In the genomic region with DNA sequence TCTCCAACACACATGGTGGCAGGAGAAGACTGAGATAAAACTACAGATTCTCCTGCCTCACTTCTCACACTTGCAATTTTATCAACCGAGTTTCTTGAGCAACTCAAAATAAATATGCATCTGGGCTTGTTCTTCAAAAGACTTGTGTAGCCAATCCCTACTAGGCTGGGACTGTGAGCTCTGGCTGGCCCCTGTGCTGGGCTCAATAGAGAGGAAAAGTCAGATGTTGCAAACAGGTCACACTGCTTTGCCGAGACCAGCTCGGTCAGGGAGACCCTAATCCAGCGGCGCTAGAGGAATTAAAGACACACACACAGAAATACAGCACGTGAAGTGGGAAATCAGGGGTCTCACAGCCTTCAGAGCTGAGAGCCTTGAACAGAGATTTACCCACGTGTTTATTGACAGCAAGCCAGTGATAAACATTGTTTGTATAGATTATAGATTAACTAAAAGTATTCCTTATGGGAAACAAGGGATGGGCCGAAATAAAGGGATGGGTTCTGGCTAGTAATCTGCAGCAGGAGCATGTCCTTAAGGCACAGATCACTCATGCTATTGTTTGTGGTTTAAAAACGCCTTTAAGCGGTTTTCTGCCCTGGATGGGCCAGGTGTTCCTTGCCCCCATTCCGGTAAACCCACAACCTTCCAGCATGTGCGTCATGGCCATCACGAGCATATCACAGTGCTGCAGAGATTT, we compare ENCODE assay signal across 24 cellular contexts. TPM values are rescaled to one million over a fixed set of nuclear protein-coding genes. Genes with fewer than 3 reads are reported as not detected.
DNase-seq lines count a peak whose midpoint lies in the region; ATAC-seq, FAIRE-seq and TF ChIP-seq lines count a peak whose summit lies in the region.
"Had no signal": no experiment of that assay in that cellular context is flagged by ENCODE, and none has a peak within 500 bp of the region (broad histone marks: within the 10 kb centered on the region; RNA-seq: fewer than 3 reads in every experiment).

No MANE protein-coding gene starts in this region.

- H4K20me1 ChIP-seq in HepG2 (ENCODE audit: insufficient read depth, low read length) (no peaks in the 10 kb centered on the region), smooth muscle cell (ENCODE audit: low read depth) (no peaks in the 10 kb centered on the region), H9 (ENCODE audit: control insufficient read depth, insufficient read depth, insufficient read length) (no peaks in the 10 kb centered on the region)

- no peaks in the 10 kb centered on the region for H3K9me3 ChIP-seq in T-helper 17 cell (ENCODE audit: control insufficient read depth, low read length, poor library complexity, severe bottlenecking)
- H3K9me3 ChIP-seq in HepG2 (ENCODE audit: low read length) = peaks cover 9% of the 10 kb centered on the region; the same call in 1 of the 2 replicates
- H3K9me3 ChIP-seq in smooth muscle cell (replicated peaks; ENCODE audit: low read depth) = no peaks in the 10 kb centered on the region
- no peaks in the 10 kb centered on the region for H3K9me3 ChIP-seq in tibial nerve
- peaks cover 11% of the 10 kb centered on the region for H3K9me3 ChIP-seq in H9 (ENCODE audit: control insufficient read depth, low read depth, low read length)
- H3K9me3 ChIP-seq: A549, SK-N-SH had no signal

- no peak overlapping the region for H3K4me3 ChIP-seq in HepG2 (replicated peaks in 1 of 3; ENCODE audit: insufficient read depth in 1 of 3, low read depth in 2 of 3, low read length in 3 of 3)
- H3K4me3 ChIP-seq in smooth muscle cell = no peak overlapping the region
- H3K4me3 ChIP-seq in tibial nerve = no peak overlapping the region
- H3K4me3 ChIP-seq: A549 had no signal

- H3F3A ChIP-seq in smooth muscle cell (ENCODE audit: low read depth) = peaks cover 5% of the 10 kb centered on the region

- no peaks in the 10 kb centered on the region for H3K36me3 Mint-ChIP-seq in T-helper 17 cell (ENCODE audit: low read depth)
- H3K36me3 Mint-ChIP-seq in H9 (ENCODE audit: insufficient read depth in 1 of 3, low read depth in 3 of 3) = peaks cover 9% of the 10 kb centered on the region in 3 experiments
- H3K36me3 Mint-ChIP-seq: CD4-positive, alpha-beta memory T cell; IgD-negative memory B cell had no signal

- H4K8ac ChIP-seq in H9 (replicated peaks; ENCODE audit: insufficient read length, low read depth, low read length) = no peak overlapping the region

- peaks cover 65% of the 10 kb centered on the region for H3K4me1 ChIP-seq in HepG2 (ENCODE audit: insufficient read depth, low read length)
- peaks cover 3% of the 10 kb centered on the region for H3K4me1 ChIP-seq in smooth muscle cell (ENCODE audit: low read depth)
- peaks cover 0 to 34% (median 5%) of the 10 kb centered on the region in 4 donors for H3K4me1 ChIP-seq in tibial nerve
- no peaks in the 10 kb centered on the region for H3K4me1 ChIP-seq in H9 (ENCODE audit: insufficient read depth, low read length)

- peaks cover 8% of the 10 kb centered on the region for H3K4me1 Mint-ChIP-seq in T-helper 17 cell
- H3K4me1 Mint-ChIP-seq in H9 = peaks cover 5 to 8% of the 10 kb centered on the region in 2 experiments; a peak in 2 of 4 replicates
- H3K4me1 Mint-ChIP-seq: CD4-positive, alpha-beta memory T cell; IgD-negative memory B cell had no signal

- H3K27me3 ChIP-seq in HepG2 (ENCODE audit: control insufficient read depth in 1 of 2, insufficient read depth in 2 of 2, low read length in 2 of 2) (no peaks in the 10 kb centered on the region), smooth muscle cell (ENCODE audit: low read depth) (no peaks in the 10 kb centered on the region), tibial nerve (no peaks in the 10 kb centered on the region), H9 (ENCODE audit: insufficient read depth, low read length) (no peaks in the 10 kb centered on the region)

- 61% methylated on average over 13 of the region's 13 CpGs for WGBS in HepG2 (ENCODE audit: low lambda C conversion rate)
- WGBS in smooth muscle cell (ENCODE audit: low lambda C conversion rate) = 88% methylated on average over 13 of the region's 13 CpGs
- 83 to 85% methylated on average over 13 of the region's 13 CpGs for WGBS in tibial nerve, 2 donors
- no CpG with 5 or more reads among the region's 13 CpGs for WGBS in H9 (ENCODE audit: extremely low coverage, insufficient read length, low lambda C conversion rate)

- H3K18ac ChIP-seq in H9 (ENCODE audit: insufficient read length, low read depth, low read length) = no peak overlapping the region

- H3K4me3 Mint-ChIP-seq in T-helper 17 cell (peak overlapping the region; percentile 31), H9 (no peak overlapping the region)
- H3K4me3 Mint-ChIP-seq: CD4-positive, alpha-beta memory T cell had no signal

- no peaks in the 10 kb centered on the region for H3K79me1 ChIP-seq in H9 (ENCODE audit: insufficient read depth, low read depth, low read length, poor library complexity, severe bottlenecking)

- H3K23ac ChIP-seq in H9 (ENCODE audit: insufficient read length, low read depth, low read length) = no peak overlapping the region

- H3K27ac Mint-ChIP-seq in T-helper 17 cell (no peak overlapping the region), H9 (no peak overlapping the region)
- H3K27ac Mint-ChIP-seq: CD4-positive, alpha-beta memory T cell had no signal

- CTCF ChIA-PET in HepG2 (lab: Yijun Ruan, JAX; ENCODE audit: low intra/inter-chr PET ratio, low total read pairs) = no interaction called here

- no peak overlapping the region for H2BK5ac ChIP-seq in H9 (ENCODE audit: insufficient read length, low read length)

- H3K9ac ChIP-seq in HepG2 (ENCODE audit: insufficient read depth, low read depth, low read length) (no peak overlapping the region), smooth muscle cell (ENCODE audit: low read depth) (no peak overlapping the region), H9 (ENCODE audit: extremely low read depth, insufficient read length, low read length) (no peak overlapping the region)
- H3K9ac ChIP-seq: KMS-11, SK-N-SH had no signal

- H2AK5ac ChIP-seq in H9 (ENCODE audit: insufficient read length, low read length) = no peak overlapping the region

- no peak overlapping the region for H2BK20ac ChIP-seq in H9 (ENCODE audit: low read depth, low read length, poor library complexity, severe bottlenecking)

- H2AFZ ChIP-seq in HepG2 (ENCODE audit: low read length) = no peak overlapping the region
- no peak overlapping the region for H2AFZ ChIP-seq in smooth muscle cell (ENCODE audit: low read depth)
- no peak overlapping the region for H2AFZ ChIP-seq in H9 (ENCODE audit: low read length)

- TF ChIP-seq CTCF in HepG2 (CRISPR knock-in tag; IDR thresholded peaks at IDR 0.05) = no peak
- no peak for TF ChIP-seq CTCF in smooth muscle cell (IDR thresholded peaks at IDR 0.05; ENCODE audit: borderline replicate concordance, insufficient read depth, poor library complexity, severe bottlenecking)
- no peak for TF ChIP-seq CTCF in tibial nerve (IDR thresholded peaks at IDR 0.05)
- TF ChIP-seq CTCF in H9 (conservative IDR thresholded peaks at IDR 0.05) = no peak

- H3K36me3 ChIP-seq in HepG2 (replicated peaks in 1 of 2; ENCODE audit: control insufficient read depth in 1 of 2, insufficient read depth in 2 of 2, low read length in 2 of 2) = no peaks in the 10 kb centered on the region
- H3K36me3 ChIP-seq in smooth muscle cell (ENCODE audit: low read depth) = no peaks in the 10 kb centered on the region
- no peaks in the 10 kb centered on the region for H3K36me3 ChIP-seq in tibial nerve

- no peak for DNase-seq in T-helper 17 cell
- peak; percentile 7 for DNase-seq in ecto neural progenitor cell (ENCODE audit: low spot score)
- DNase-seq in HepG2 (ENCODE audit: low spot score) = no peak
- DNase-seq in smooth muscle cell (lab: John Stamatoyannopoulos, UW; ENCODE audit: unreplicated experiment) = no peak
- DNase-seq in tibial nerve (ENCODE audit: low spot score in 2 of 2) = no peak
- no peak for DNase-seq in H9
- DNase-seq in NCI-H1436 (lab: John Stamatoyannopoulos, UW) = no peak
- DNase-seq: C1 segment of cervical spinal cord; CD4-positive, alpha-beta memory T cell; DMS79 treated with DMSO at 0.1 percent for 48 hours; GF-D8; MM.1S; NCI-H1694; NCI-H2081; NCI-H2227 treated with DMSO at 0.1 percent for 48 hours; NCI-H510A; NCI-H69; SK-N-SH had no signal

- no peak overlapping the region for H3K56ac ChIP-seq in H9 (ENCODE audit: insufficient read length, low read depth, low read length)

- H3K27me3 Mint-ChIP-seq in T-helper 17 cell (no peaks in the 10 kb centered on the region), H9 (ENCODE audit: low read depth) (peaks cover 7% of the 10 kb centered on the region)
- H3K27me3 Mint-ChIP-seq: CD4-positive, alpha-beta memory T cell; IgD-negative memory B cell had no signal

- H2BK120ac ChIP-seq in H9 (ENCODE audit: low read depth, low read length, poor library complexity, severe bottlenecking) = no peak overlapping the region

- POLR2A ChIA-PET in HepG2 (lab: Yijun Ruan, JAX) = interaction anchor here (0.8 kb wide), 1 partner anchor 75 kb away, joined by 3 read pairs; no protein-coding TSS in a partner anchor

- peaks cover 14 to 16% of the 10 kb centered on the region in 2 experiments for H3K9me3 Mint-ChIP-seq in H9
- H3K9me3 Mint-ChIP-seq: CD4-positive, alpha-beta memory T cell; IgD-negative memory B cell had no signal

- no peak overlapping the region for H2BK15ac ChIP-seq in H9 (ENCODE audit: low read depth, low read length)

- no peak overlapping the region for H3K14ac ChIP-seq in H9 (ENCODE audit: insufficient read depth, low read length)

- H3T11ph ChIP-seq in H9 (ENCODE audit: low read length) = no peak overlapping the region

- H3K4me2 ChIP-seq in HepG2 (ENCODE audit: low read depth, low read length) (no peak overlapping the region), smooth muscle cell (no peak overlapping the region), H9 (ENCODE audit: insufficient read depth, insufficient read length, low read length) (no peak overlapping the region)
- H3K4me2 ChIP-seq: A549, KMS-11, SK-N-SH had no signal

- no peak for TF ChIP-seq RAD21 in HepG2 (CRISPR knock-in tag; IDR thresholded peaks at IDR 0.05)

- ATAC-seq in T-helper 17 cell = no peak
- ATAC-seq in HepG2 = no peak
- ATAC-seq: A549, HCT116 had no signal

- no peak for TF ChIP-seq EP300 in HepG2 (IDR thresholded peaks at IDR 0.05; ENCODE audit: low read depth in 2 of 2, low read length in 2 of 2)
- no peak for TF ChIP-seq EP300 in HepG2 (CRISPR knock-in tag; IDR thresholded peaks at IDR 0.05; ENCODE audit: borderline replicate concordance)
- no peak for TF ChIP-seq EP300 in tibial nerve (IDR thresholded peaks at IDR 0.05)

- TF ChIP-seq POLR2A in HepG2 (IDR thresholded peaks at IDR 0.05; ENCODE audit: insufficient read depth in 1 of 2, low read depth in 2 of 2, low read length in 2 of 2) (no peak), tibial nerve (IDR thresholded peaks at IDR 0.05) (no peak)

- intact Hi-C loops in HepG2 (cut with micrococcal nuclease; ENCODE audit: unreplicated experiment) = no loop called here

- no peak overlapping the region for H3K27ac ChIP-seq in HepG2 (ENCODE audit: extremely low read length, insufficient read depth, low read length)
- H3K27ac ChIP-seq in smooth muscle cell (ENCODE audit: low read depth) = peak overlapping the region; percentile 93
- H3K27ac ChIP-seq in tibial nerve = peak overlapping the region in 1 of 4 donors; percentile 81
- H3K27ac ChIP-seq in H9 (ENCODE audit: insufficient read length, low read depth, low read length) = no peak overlapping the region
- H3K27ac ChIP-seq: KMS-11 had no signal

- H4K91ac ChIP-seq in H9 (ENCODE audit: insufficient read length, low read depth, low read length) = no peak overlapping the region

- no TSS peak for BruUV-seq in HepG2 (replicated peaks; lab: Mats Ljungman, UMichigan)

- in situ Hi-C loops in HepG2 (cut with HindIII; ENCODE audit: extremely low pct_ligation_motif_present, low pct_unique_long_range_greater_than_20kb) = no loop called here

- FAIRE-seq in HepG2 (lab: Jason Lieb, UNC) = no peak
- FAIRE-seq: A549, GM12891, H1 had no signal

- H3K23me2 ChIP-seq in H9 (ENCODE audit: insufficient read length, low read depth, low read length, poor library complexity, severe bottlenecking) = no peaks in the 10 kb centered on the region

- no peak overlapping the region for H3K4ac ChIP-seq in H9 (ENCODE audit: low read depth, low read length)

- no peak overlapping the region for H4K5ac ChIP-seq in H9 (ENCODE audit: insufficient read length, low read depth, low read length)

- no peaks in the 10 kb centered on the region for H3K79me2 ChIP-seq in HepG2 (ENCODE audit: insufficient read depth, low read length)
- H3K79me2 ChIP-seq in smooth muscle cell (ENCODE audit: low read depth) = no peaks in the 10 kb centered on the region
- H3K79me2 ChIP-seq in H9 (ENCODE audit: insufficient read depth, low read length) = no peaks in the 10 kb centered on the region

- no peak overlapping the region for H2BK12ac ChIP-seq in H9 (ENCODE audit: insufficient read length, low read depth, low read length)

RNA-seq across cellular contexts. Expression of gene FAM50B, which starts 32.7 kb away (rescaled TPM):
- 1 to 10 TPM; 5.0 to 5.1 TPM for total RNA-seq in T-helper 17 cell
- not detected in 2 replicates for total RNA-seq in HepG2 (2016; rRNA removed; fragmentation: Illumina TruSeq; extraction: Trizol)
- total RNA-seq in HepG2 (2016; cell fraction: cytosol; rRNA removed; fragmentation: Illumina TruSeq; extraction: Trizol; ENCODE audit: low read depth) = not detected in 2 replicates
- total RNA-seq in HepG2 (2016; cell fraction: insoluble cytoplasmic fraction; rRNA removed; fragmentation: Illumina TruSeq; extraction: Trizol) = not detected in 2 replicates
- total RNA-seq in HepG2 (2016; cell fraction: membrane; rRNA removed; fragmentation: Illumina TruSeq; extraction: Trizol) = not detected in 2 replicates
- not detected in 2 replicates for total RNA-seq in HepG2 (2016; cell fraction: nucleus; rRNA removed; fragmentation: Illumina TruSeq; extraction: Trizol)
- 0.05 TPM in 1 of 2 replicates, not detected in the other for polyA plus RNA-seq in HepG2 (2011; rRNA removed)
- not detected in 2 replicates for polyA plus RNA-seq in HepG2 (2011; cell fraction: cytosol; rRNA removed)
- polyA plus RNA-seq in HepG2 (2011; cell fraction: nucleus; rRNA removed) = 0.07 TPM in 1 of 2 replicates, not detected in the other
- not detected in 2 replicates for polyA plus RNA-seq in HepG2 (2012)
- polyA plus RNA-seq in HepG2 (2016; cell fraction: cytosol; fragmentation: Illumina TruSeq; extraction: Trizol; ENCODE audit: low read depth) = not detected in 2 replicates
- polyA plus RNA-seq in HepG2 (2016; cell fraction: insoluble cytoplasmic fraction; fragmentation: Illumina TruSeq; extraction: Trizol; ENCODE audit: low read depth) = not detected in 2 replicates
- polyA plus RNA-seq in HepG2 (2016; cell fraction: membrane; fragmentation: Illumina TruSeq; extraction: Trizol; ENCODE audit: low read depth) = not detected in 2 replicates
- not detected in 2 replicates for polyA plus RNA-seq in HepG2 (2016; cell fraction: nucleus; fragmentation: Illumina TruSeq; extraction: Trizol; ENCODE audit: insufficient read depth, low read depth)
- polyA minus RNA-seq in HepG2 (2011; rRNA and poly(A)+ RNA removed; ENCODE audit: low replicate concordance) = 2.4 TPM in 1 of 2 replicates, not detected in the other
- not detected in 2 replicates for polyA minus RNA-seq in HepG2 (2011; cell fraction: cytosol; rRNA and poly(A)+ RNA removed)
- polyA minus RNA-seq in HepG2 (2011; cell fraction: nucleus; rRNA and poly(A)+ RNA removed) = not detected in 2 replicates
- 2.2 and 6.3 TPM in 2 replicates for total RNA-seq in smooth muscle cell
- polyA plus RNA-seq in smooth muscle cell = 3.1 and 4.3 TPM in 2 replicates
- 10 to 100 TPM in 3 of 4 donors, 1 to 10 TPM in 1; 6.9 to 23.5 (median 16.1) TPM for total RNA-seq in tibial nerve
- total RNA-seq in H9 (2021) = 3.3 and 3.8 TPM in 2 replicates
